Comparison of ENCODE assay signal across 10 cellular contexts in the genomic region with DNA sequence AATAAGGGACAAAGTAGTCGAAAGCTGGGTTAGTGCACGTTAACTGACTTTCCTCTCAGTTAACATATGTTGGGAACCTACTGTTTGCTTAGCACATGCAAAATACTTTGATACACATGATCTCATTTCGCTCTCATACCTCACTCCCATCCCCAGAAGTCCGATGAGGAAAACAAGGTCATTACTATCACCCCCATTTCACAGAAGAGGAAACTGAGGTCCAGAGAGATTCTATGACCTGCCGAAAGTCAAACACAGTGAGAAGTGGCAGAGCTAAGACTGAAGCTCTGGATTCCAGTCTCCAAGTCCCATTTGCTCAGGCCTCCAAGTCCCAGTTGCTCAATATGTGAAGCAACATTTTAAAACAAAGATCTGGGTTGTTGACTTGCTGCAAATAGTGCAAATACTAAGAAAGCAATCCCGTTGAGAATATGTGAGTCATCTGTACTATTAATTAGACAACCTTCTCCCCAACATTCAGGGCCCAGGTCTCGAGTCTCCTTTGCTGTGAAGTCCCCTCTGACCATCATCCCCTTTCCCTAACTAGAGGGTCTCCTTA.
DNase-seq lines count a peak whose midpoint lies in the region; ATAC-seq and TF ChIP-seq lines count a peak whose summit lies in the region.
"Had no signal": no experiment of that assay in that cellular context is flagged by ENCODE, and none has a peak within 500 bp of the region (broad histone marks: within the 10 kb centered on the region; RNA-seq: fewer than 3 reads in every experiment).

No MANE protein-coding gene starts in this region.

- H3K4me1 ChIP-seq in body of pancreas, result no peaks in the 10 kb centered on the region
- no peaks in the 10 kb centered on the region for H3K4me1 ChIP-seq in right cardiac atrium (ENCODE audit: control insufficient read depth, insufficient read depth, low read length)
- no peaks in the 10 kb centered on the region for H3K4me1 ChIP-seq in upper lobe of left lung

- no peak for TF ChIP-seq POLR2A in body of pancreas (IDR thresholded peaks at IDR 0.05)
- TF ChIP-seq POLR2A in upper lobe of left lung (IDR thresholded peaks at IDR 0.05), result no peak

- H3K4me1 Mint-ChIP-seq in activated T-cell treated with anti-CD3 and anti-CD28 coated beads, Interleukin-2, amount 50 U/mL, for 72 hours (ENCODE audit: low read depth), result peaks cover 20% of the 10 kb centered on the region
- peaks cover 12% of the 10 kb centered on the region for H3K4me1 Mint-ChIP-seq in activated T-cell treated with anti-CD3 and anti-CD28 coated beads, Interleukin-2, amount 50 U/mL, for 4 hours (ENCODE audit: low read depth)

- TF ChIP-seq EP300 in upper lobe of left lung (IDR thresholded peaks at IDR 0.05), result no peak

- 62 to 75% methylated on average over 7 of the region's 7 CpGs for WGBS in body of pancreas, 2 donors
- WGBS in right cardiac atrium, result 74% methylated on average over 7 of the region's 7 CpGs
- 64 to 70% methylated on average over 7 of the region's 7 CpGs for WGBS in upper lobe of left lung, 2 donors

- intact Hi-C loops in body of pancreas (cut with DNase I) (no loop called here), right cardiac atrium (cut with DNase I) (no loop called here)

- H3K9me3 ChIP-seq in body of pancreas (no peaks in the 10 kb centered on the region), right cardiac atrium (ENCODE audit: control insufficient read depth, low read length) (no peaks in the 10 kb centered on the region), upper lobe of left lung (no peaks in the 10 kb centered on the region)

- DNase-seq in activated T-cell treated with anti-CD3 and anti-CD28 coated beads, Interleukin-2, amount 50 U/mL, for 72 hours, result no peak
- no peak for DNase-seq in activated T-cell treated with anti-CD3 and anti-CD28 coated beads, Interleukin-2, amount 50 U/mL, for 4 hours
- DNase-seq in body of pancreas, result no peak
- DNase-seq in right cardiac atrium, result no peak
- DNase-seq in upper lobe of left lung, result no peak
- no peak for DNase-seq in NCI-H510A treated with DMSO at 0.1 percent for 48 hours (lab: John Stamatoyannopoulos, UW)
- DNase-seq in NCI-H82 (lab: John Stamatoyannopoulos, UW), result no peak
- DNase-seq in NK-92 treated with Interleukin-12 subunit alpha and Interleukin-12 subunit beta, amount 100 ng/mL, for 24 hours (lab: John Stamatoyannopoulos, UW), result no peak

- H3K4me3 Mint-ChIP-seq in activated T-cell treated with anti-CD3 and anti-CD28 coated beads, Interleukin-2, amount 50 U/mL, for 72 hours, result peak overlapping the region; percentile 30 to 56
- H3K4me3 Mint-ChIP-seq in activated T-cell treated with anti-CD3 and anti-CD28 coated beads, Interleukin-2, amount 50 U/mL, for 4 hours, result no peak overlapping the region
- H3K4me3 Mint-ChIP-seq: stimulated activated naive B cell treated with anti-CD40 and anti-IgM and Interleukin-4, amounts not matched to agents 10 μg/mL and 1 μg/mL and 100 μg/mL, for 72 hours had no signal

- no peak for ATAC-seq in activated T-cell treated with anti-CD3 and anti-CD28 coated beads, Interleukin-2, amount 50 U/mL, for 72 hours (replicated peaks in 1 of 2)
- no peak for ATAC-seq in activated T-cell treated with anti-CD3 and anti-CD28 coated beads, Interleukin-2, amount 50 U/mL, for 4 hours
- peak; percentile 40 for ATAC-seq in body of pancreas
- peak; percentile 52 to 68 for ATAC-seq in right cardiac atrium
- ATAC-seq in upper lobe of left lung (ENCODE audit: low FRiP score in 2 of 2), result peak; percentile 22 to 83

- no peaks in the 10 kb centered on the region for H3K27me3 Mint-ChIP-seq in activated T-cell treated with anti-CD3 and anti-CD28 coated beads, Interleukin-2, amount 50 U/mL, for 72 hours (ENCODE audit: low read depth)
- no peaks in the 10 kb centered on the region for H3K27me3 Mint-ChIP-seq in activated T-cell treated with anti-CD3 and anti-CD28 coated beads, Interleukin-2, amount 50 U/mL, for 4 hours (ENCODE audit: low read depth)
- H3K27me3 Mint-ChIP-seq: stimulated activated naive B cell treated with anti-CD40 and anti-IgM and Interleukin-4, amounts not matched to agents 10 μg/mL and 1 μg/mL and 100 μg/mL, for 72 hours had no signal

- TF ChIP-seq CTCF in body of pancreas (IDR thresholded peaks at IDR 0.05) (no peak), upper lobe of left lung (IDR thresholded peaks at IDR 0.05) (no peak)

- no peak overlapping the region for H3K4me3 ChIP-seq in body of pancreas
- no peak overlapping the region for H3K4me3 ChIP-seq in right cardiac atrium (ENCODE audit: low read length)
- no peak overlapping the region for H3K4me3 ChIP-seq in upper lobe of left lung

- peak overlapping the region; percentile 5 for H3K27ac Mint-ChIP-seq in activated T-cell treated with anti-CD3 and anti-CD28 coated beads, Interleukin-2, amount 50 U/mL, for 72 hours
- H3K27ac Mint-ChIP-seq: stimulated activated naive B cell treated with anti-CD40 and anti-IgM and Interleukin-4, amounts not matched to agents 10 μg/mL and 1 μg/mL and 100 μg/mL, for 72 hours had no signal

- H3K9me3 Mint-ChIP-seq in activated T-cell treated with anti-CD3 and anti-CD28 coated beads, Interleukin-2, amount 50 U/mL, for 72 hours, result no peaks in the 10 kb centered on the region
- H3K9me3 Mint-ChIP-seq in activated T-cell treated with anti-CD3 and anti-CD28 coated beads, Interleukin-2, amount 50 U/mL, for 4 hours, result no peaks in the 10 kb centered on the region

- H3K27me3 ChIP-seq in body of pancreas, result no peaks in the 10 kb centered on the region
- H3K27me3 ChIP-seq in right cardiac atrium (ENCODE audit: control insufficient read depth, insufficient read depth), result no peaks in the 10 kb centered on the region
- no peaks in the 10 kb centered on the region for H3K27me3 ChIP-seq in upper lobe of left lung

- H3K36me3 Mint-ChIP-seq in activated T-cell treated with anti-CD3 and anti-CD28 coated beads, Interleukin-2, amount 50 U/mL, for 72 hours (ENCODE audit: insufficient read depth in 2 of 2), result peaks cover 0 to 3% of the 10 kb centered on the region in 2 donors
- peaks cover 11% of the 10 kb centered on the region for H3K36me3 Mint-ChIP-seq in activated T-cell treated with anti-CD3 and anti-CD28 coated beads, Interleukin-2, amount 50 U/mL, for 4 hours (ENCODE audit: insufficient read depth)
- H3K36me3 Mint-ChIP-seq: stimulated activated naive B cell treated with anti-CD40 and anti-IgM and Interleukin-4, amounts not matched to agents 10 μg/mL and 1 μg/mL and 100 μg/mL, for 72 hours had no signal

- H3K36me3 ChIP-seq in body of pancreas (replicated peaks in 1 of 2; ENCODE audit: insufficient read depth in 1 of 2, low read depth in 2 of 2), result no peaks in the 10 kb centered on the region
- no peaks in the 10 kb centered on the region for H3K36me3 ChIP-seq in upper lobe of left lung

- H3K27ac ChIP-seq in body of pancreas (no peak overlapping the region), right cardiac atrium (ENCODE audit: low read length) (peak overlapping the region; percentile 50), upper lobe of left lung (no peak overlapping the region)
- H3K27ac ChIP-seq: C4-2B had no signal

Comparison
In these comparisons a context has a peak if more than half of its experiments do, and no peak if none do; other contexts are left out.
1. ATAC-seq: peak in body of pancreas (single experiment), right cardiac atrium (2 of 2) and upper lobe of left lung (2 of 2); none in activated T-cell treated with anti-CD3 and anti-CD28 coated beads, Interleukin-2, amount 50 U/mL, for 72 hours (0 of 2) and activated T-cell treated with anti-CD3 and anti-CD28 coated beads, Interleukin-2, amount 50 U/mL, for 4 hours (0 of 2).